Comparison of ENCODE assay signal across 11 cellular contexts in genomic region chr3:181040030-181040429, GRCh38.
"Had no signal": no experiment of that assay in that cellular context is flagged by ENCODE, and none has a peak within 500 bp of the region (broad histone marks: within the 10 kb centered on the region; RNA-seq: fewer than 3 reads in every experiment).

No MANE protein-coding gene starts in this region.

- H3K27ac ChIP-seq: GM23248 had no signal

- H3K9ac ChIP-seq: GM23248 had no signal

- H3K36me3 ChIP-seq: HAP-1 had no signal

- H3K4me3 ChIP-seq: GM23248, GM23338, HAP-1 had no signal

- ATAC-seq: GM23338, HCT116 had no signal

- H3K4me2 ChIP-seq: GM23338 had no signal

- H3K4me1 ChIP-seq: HAP-1 had no signal

- H2AFZ ChIP-seq: GM23248, GM23338 had no signal

- DNase-seq: GM23248, GOT3, H7, H9, HCEC 1CT, HFFc6 had no signal

- FAIRE-seq: H1, H54 had no signal

- H3K9me3 ChIP-seq: HAP-1 had no signal
